ENCODE assay signal across 3 cellular contexts in genomic region chr12:113120670-113121370, GRCh38.
A peak's percentile ranks its signal among the peaks of the same experiment; 100 is the strongest.
TF ChIP-seq lines count a peak whose summit lies in the region.

No MANE protein-coding gene starts in this region.

TF ChIP-seq in SK-N-SH, 30 proteins besides CTCF, POLR2A, EP300 and RAD21:
- TF ChIP-seq SMC3 (IDR thresholded peaks at IDR 0.05; ENCODE audit: low read depth, low read length) (no peak), YY1 (IDR thresholded peaks at IDR 0.05; ENCODE audit: low read depth) (no peak), MXI1 (IDR thresholded peaks at IDR 0.05; ENCODE audit: low read depth, low read length) (no peak; the same call in 1 of the 2 replicates), ZBTB33 (IDR thresholded peaks at IDR 0.05; ENCODE audit: borderline replicate concordance, low read depth) (no peak), MAX (IDR thresholded peaks at IDR 0.05; ENCODE audit: low read depth) (no peak), TCF12 (IDR thresholded peaks at IDR 0.05) (no peak), RCOR1 (IDR thresholded peaks at IDR 0.05; ENCODE audit: low read length) (no peak), POLR2AphosphoS5 (IDR thresholded peaks at IDR 0.05; ENCODE audit: low read depth, low read length) (no peak)
TF ChIP-seq in SK-N-SH: peak in this region for 0.

TF ChIP-seq in SK-N-SH treated with all-trans-retinoic acid at 6 μM for 48 hours, 23 proteins besides CTCF, POLR2A, EP300 and RAD21 (continues in another document):
- no peak for TF ChIP-seq TOX (CRISPR knock-in tag; IDR thresholded peaks at IDR 0.05; ENCODE audit: borderline replicate concordance)
- TF ChIP-seq PPARA (CRISPR knock-in tag; IDR thresholded peaks at IDR 0.05; ENCODE audit: borderline replicate concordance), result no peak
- TF ChIP-seq POU6F1 (CRISPR knock-in tag; IDR thresholded peaks at IDR 0.05; ENCODE audit: borderline replicate concordance, low read depth), result no peak
- no peak for TF ChIP-seq OSR1 (CRISPR knock-in tag; IDR thresholded peaks at IDR 0.05)
- TF ChIP-seq BACH2 (CRISPR knock-in tag; IDR thresholded peaks at IDR 0.05; ENCODE audit: borderline replicate concordance), result no peak
- TF ChIP-seq ZNF70 (CRISPR knock-in tag; IDR thresholded peaks at IDR 0.05), result no peak
- TF ChIP-seq TSHZ2 (CRISPR knock-in tag; IDR thresholded peaks at IDR 0.05), result no peak
- TF ChIP-seq ISL1 (CRISPR knock-in tag; IDR thresholded peaks at IDR 0.05), result no peak
- no peak for TF ChIP-seq ZNF8 (CRISPR knock-in tag; IDR thresholded peaks at IDR 0.05)
- TF ChIP-seq CSDC2 (CRISPR knock-in tag; IDR thresholded peaks at IDR 0.05), result no peak
- TF ChIP-seq ARNTL (CRISPR knock-in tag; IDR thresholded peaks at IDR 0.05; ENCODE audit: borderline replicate concordance, low read depth), result no peak
- TF ChIP-seq ZFP30 (CRISPR knock-in tag; IDR thresholded peaks at IDR 0.05), result no peak
- no peak for TF ChIP-seq PATZ1 (CRISPR knock-in tag; IDR thresholded peaks at IDR 0.05; ENCODE audit: borderline replicate concordance)
- TF ChIP-seq CSRNP3 (CRISPR knock-in tag; IDR thresholded peaks at IDR 0.05), result no peak
- TF ChIP-seq CREB5 (CRISPR knock-in tag; IDR thresholded peaks at IDR 0.05; ENCODE audit: low read depth), result no peak
- no peak for TF ChIP-seq TCF4 (CRISPR knock-in tag; IDR thresholded peaks at IDR 0.05; ENCODE audit: borderline replicate concordance)
- no peak for TF ChIP-seq RARB (CRISPR knock-in tag; IDR thresholded peaks at IDR 0.05)
- TF ChIP-seq SNAI2 (CRISPR knock-in tag; IDR thresholded peaks at IDR 0.05), result no peak

TF ChIP-seq in K562, 482 proteins besides CTCF, POLR2A, EP300 and RAD21:
- TF ChIP-seq AFF4 (CRISPR knock-in tag; IDR thresholded peaks at IDR 0.05) (no peak), RREB1 (CRISPR knock-in tag; IDR thresholded peaks at IDR 0.05) (no peak), PRMT5 (CRISPR knock-in tag; IDR thresholded peaks at IDR 0.05) (no peak), RBM25 (IDR thresholded peaks at IDR 0.05; ENCODE audit: low read depth, low read length, severe bottlenecking) (peak; percentile 18), ZBTB49 (CRISPR knock-in tag; IDR thresholded peaks at IDR 0.05; ENCODE audit: borderline replicate concordance) (no peak)
